8 cellular contexts compared by ENCODE assay signal in genomic region chr2:100422320-100422719, GRCh38. TPM values are rescaled to one million over a fixed set of nuclear protein-coding genes. Genes with fewer than 3 reads are reported as not detected.
DNase-seq lines count a peak whose midpoint lies in the region; ATAC-seq, FAIRE-seq and TF ChIP-seq lines count a peak whose summit lies in the region.

No MANE protein-coding gene starts in this region.

- peak; percentile 49 for FAIRE-seq in endothelial cell of umbilical vein (lab: Jason Lieb, UNC)

- DNase-seq in GM03348 (ENCODE audit: low spot score) (peak; percentile 70), NCI-H1694 treated with DMSO at 0.1 percent for 48 hours (lab: John Stamatoyannopoulos, UW) (peak; percentile 17), endothelial cell of umbilical vein (ENCODE audit: low read depth, low spot score) (peak; percentile 35), neural progenitor cell (ENCODE audit: low spot score) (peak; percentile 58), NCI-H2107 (lab: John Stamatoyannopoulos, UW) (no peak), NCI-H1436 treated with DMSO at 0.1 percent for 48 hours (lab: John Stamatoyannopoulos, UW) (no peak), lower leg skin (ENCODE audit: low spot score in 2 of 2) (no peak)

- no TSS peak for BruUV-seq in endothelial cell of umbilical vein (replicated peaks; lab: Mats Ljungman, UMichigan)

- no peak overlapping the region for H3K9ac ChIP-seq in endothelial cell of umbilical vein (replicated peaks; ENCODE audit: extremely low read depth, insufficient read depth, low read length)
- no peak overlapping the region for H3K9ac ChIP-seq in neural progenitor cell

- peaks cover 7% of the 10 kb centered on the region for H3F3A ChIP-seq in neural progenitor cell (ENCODE audit: low read depth)

- H3K4me2 ChIP-seq in endothelial cell of umbilical vein (ENCODE audit: insufficient read depth, low read length): no peak overlapping the region
- no peak overlapping the region for H3K4me2 ChIP-seq in neural progenitor cell

- H3K4me3 Mint-ChIP-seq in neural progenitor cell: no peak overlapping the region

- WGBS in lower leg skin, 2 donors: 87 to 91% methylated on average over 2 of the region's 2 CpGs

- CTCF ChIA-PET in endothelial cell of umbilical vein (lab: Charles Lee): interaction anchor here (0.7 to 2.6 kb wide), 14 partner anchors 10 to 181 kb away, joined by 3 to 12 read pairs (median 5); partner anchors contain the start of gene PDCL3

- H3K36me3 ChIP-seq in endothelial cell of umbilical vein (ENCODE audit: control insufficient read depth in 2 of 2, extremely low read depth in 1 of 2, insufficient read depth in 2 of 2, low read length in 2 of 2): no peaks in the 10 kb centered on the region
- H3K36me3 ChIP-seq in neural progenitor cell: no peaks in the 10 kb centered on the region

- no peaks in the 10 kb centered on the region for H3K9me1 ChIP-seq in endothelial cell of umbilical vein (replicated peaks; ENCODE audit: control insufficient read depth, extremely low read depth, insufficient read depth, low read length)

- no peaks in the 10 kb centered on the region for H3K9me3 Mint-ChIP-seq in neural progenitor cell

- TF ChIP-seq CTCF in endothelial cell of umbilical vein (IDR thresholded peaks at IDR 0.05; ENCODE audit: extremely low read depth in 1 of 2, insufficient read depth in 1 of 2, low read depth in 1 of 2, low read length in 2 of 2) (peak; percentile 39 to 68), neural progenitor cell (IDR thresholded peaks at IDR 0.05) (peak; percentile 62), lower leg skin (IDR thresholded peaks at IDR 0.05) (no peak)

- H4K20me1 ChIP-seq in endothelial cell of umbilical vein (replicated peaks; ENCODE audit: control insufficient read depth, extremely low read depth, insufficient read depth, low read length) (no peaks in the 10 kb centered on the region), neural progenitor cell (ENCODE audit: low read depth) (no peaks in the 10 kb centered on the region)

- TF ChIP-seq POLR2A in endothelial cell of umbilical vein (IDR thresholded peaks at IDR 0.05; ENCODE audit: low read depth, low read length) (no peak), lower leg skin (IDR thresholded peaks at IDR 0.05) (no peak)

- H2AFZ ChIP-seq in endothelial cell of umbilical vein (ENCODE audit: low read depth, low read length) (no peak overlapping the region), neural progenitor cell (replicated peaks) (no peak overlapping the region)

- H3K27me3 ChIP-seq in endothelial cell of umbilical vein (ENCODE audit: control insufficient read depth in 2 of 2, insufficient read depth in 2 of 2, low read length in 2 of 2) (peaks cover 0 to 5% of the 10 kb centered on the region in 2 experiments), neural progenitor cell (no peaks in the 10 kb centered on the region)

- H3K9me3 ChIP-seq in endothelial cell of umbilical vein (replicated peaks; ENCODE audit: control insufficient read depth, insufficient read depth, low read length) (no peaks in the 10 kb centered on the region), neural progenitor cell (ENCODE audit: low read depth) (no peaks in the 10 kb centered on the region)

- H3K4me1 Mint-ChIP-seq in neural progenitor cell: peaks cover 7% of the 10 kb centered on the region

- H3K27ac Mint-ChIP-seq in neural progenitor cell: no peak overlapping the region

- POLR2A ChIA-PET in endothelial cell of umbilical vein (lab: Charles Lee): no interaction called here

- no peaks in the 10 kb centered on the region for H3K36me3 Mint-ChIP-seq in neural progenitor cell

- dilution Hi-C loops in endothelial cell of umbilical vein (cut with MboI; ENCODE audit: extremely low pct_ligation_motif_present, low sequenced_read_pairs): no loop called here

- H3K27ac ChIP-seq in endothelial cell of umbilical vein (ENCODE audit: insufficient read depth, low read depth, low read length): no peak overlapping the region
- H3K27ac ChIP-seq in neural progenitor cell: no peak overlapping the region

- H3K79me2 ChIP-seq in endothelial cell of umbilical vein (ENCODE audit: control insufficient read depth, insufficient read depth, low read length) (no peaks in the 10 kb centered on the region), neural progenitor cell (ENCODE audit: low read depth) (no peaks in the 10 kb centered on the region)

- peaks cover 7% of the 10 kb centered on the region for H3K27me3 Mint-ChIP-seq in neural progenitor cell (ENCODE audit: insufficient read depth, low read depth)

- ATAC-seq in HG03108 (IDR thresholded peaks at IDR 0.05; ENCODE audit: unreplicated experiment): no peak

- H3K4me1 ChIP-seq in endothelial cell of umbilical vein (ENCODE audit: control insufficient read depth, extremely low read depth, insufficient read depth, low read length) (no peaks in the 10 kb centered on the region), neural progenitor cell (peaks cover 5% of the 10 kb centered on the region)

- intact Hi-C loops in endothelial cell of umbilical vein (cut with micrococcal nuclease): loop anchor here (10.0 kb wide), 2 partner anchors 142 to 562 kb away; partner anchors contain the start of gene PDCL3
- intact Hi-C loops in lower leg skin (cut with DNase I; ENCODE audit: low total_unique reads): no loop called here

- H3K4me3 ChIP-seq in endothelial cell of umbilical vein (replicated peaks in 1 of 3; ENCODE audit: insufficient read depth in 1 of 3, low read depth in 1 of 3, low read length in 3 of 3): no peak overlapping the region
- no peak overlapping the region for H3K4me3 ChIP-seq in neural progenitor cell
- H3K4me3 ChIP-seq in lower leg skin (ENCODE audit: low read depth, poor library complexity, severe bottlenecking): no peak overlapping the region

TF ChIP-seq in endothelial cell of umbilical vein, 7 proteins besides CTCF, POLR2A, EP300 and RAD21:
- no peak for TF ChIP-seq MYC (IDR thresholded peaks at IDR 0.05; ENCODE audit: low read depth, low read length)
- no peak for TF ChIP-seq JUN (IDR thresholded peaks at IDR 0.05; ENCODE audit: borderline replicate concordance, insufficient read depth, insufficient read length, low read depth)
- TF ChIP-seq EZH2 (IDR thresholded peaks at IDR 0.05; ENCODE audit: borderline replicate concordance, low read depth, low read length, severe bottlenecking): no peak
- no peak for TF ChIP-seq GATA2 (IDR thresholded peaks at IDR 0.05; ENCODE audit: insufficient read depth, insufficient read length, low read depth, low read length)
- TF ChIP-seq POLR2AphosphoS5 (IDR thresholded peaks at IDR 0.05; ENCODE audit: insufficient read depth, low read depth, low read length): no peak
- TF ChIP-seq FOS (IDR thresholded peaks at IDR 0.05; ENCODE audit: borderline replicate concordance, insufficient read depth, low read length): no peak
- TF ChIP-seq, protein P1, sequence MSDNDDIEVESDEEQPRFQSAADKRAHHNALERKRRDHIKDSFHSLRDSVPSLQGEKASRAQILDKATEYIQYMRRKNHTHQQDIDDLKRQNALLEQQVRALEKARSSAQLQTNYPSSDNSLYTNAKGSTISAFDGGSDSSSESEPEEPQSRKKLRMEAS (IDR thresholded peaks at IDR 0.05; ENCODE audit: insufficient read depth, insufficient read length): no peak

RNA-seq across cellular contexts. Expression of gene CHST10, which starts 4.9 kb away (rescaled TPM):
- total RNA-seq in endothelial cell of umbilical vein (12.3 and 13.1 TPM in 2 replicates), neural progenitor cell (ENCODE audit: low replicate concordance) (27.3 and 28.1 TPM in 2 replicates), lower leg skin (1 to 10 TPM in 2 of 4 donors, under 1 TPM in 2; 0.66 to 5.5 (median 2.4) TPM)
- polyA plus RNA-seq in endothelial cell of umbilical vein: 10.8 and 11.1 TPM in 2 replicates
- 12.4 and 15.7 TPM in 2 replicates for polyA plus RNA-seq in endothelial cell of umbilical vein (2011; cell fraction: cytosol; rRNA removed)
- polyA plus RNA-seq in endothelial cell of umbilical vein (2011; cell fraction: nucleus; rRNA removed): 18.2 and 21.3 TPM in 2 replicates
- 12.8 and 13.7 TPM in 2 replicates for polyA plus RNA-seq in endothelial cell of umbilical vein (2012)
- polyA minus RNA-seq in endothelial cell of umbilical vein: 15.3 and 23.4 TPM in 2 replicates
- 3.1 TPM for polyA minus RNA-seq in endothelial cell of umbilical vein (2011; cell fraction: cytosol; rRNA and poly(A)+ RNA removed)
- polyA minus RNA-seq in endothelial cell of umbilical vein (2011; cell fraction: nucleus; rRNA and poly(A)+ RNA removed): 9.2 and 10.8 TPM in 2 replicates

RNA-seq across cellular contexts. Expression of gene NMS, which starts 48.0 kb away (rescaled TPM):
- total RNA-seq in endothelial cell of umbilical vein (not detected in 2 replicates), neural progenitor cell (ENCODE audit: low replicate concordance) (not detected in 2 replicates), lower leg skin (not detected)
- not detected in 2 replicates for polyA plus RNA-seq in endothelial cell of umbilical vein
- not detected in 2 replicates for polyA plus RNA-seq in endothelial cell of umbilical vein (2011; cell fraction: cytosol; rRNA removed)
- not detected in 2 replicates for polyA plus RNA-seq in endothelial cell of umbilical vein (2011; cell fraction: nucleus; rRNA removed)
- not detected in 2 replicates for polyA plus RNA-seq in endothelial cell of umbilical vein (2012)
- polyA minus RNA-seq in endothelial cell of umbilical vein: not detected in 2 replicates
- not detected for polyA minus RNA-seq in endothelial cell of umbilical vein (2011; cell fraction: cytosol; rRNA and poly(A)+ RNA removed)
- polyA minus RNA-seq in endothelial cell of umbilical vein (2011; cell fraction: nucleus; rRNA and poly(A)+ RNA removed): not detected in 2 replicates

Comparison
In these comparisons a context has a peak if more than half of its experiments do, and no peak if none do; other contexts are left out.
1. DNase-seq: peak in GM03348 (single experiment), NCI-H1694 treated with DMSO at 0.1 percent for 48 hours (single experiment), endothelial cell of umbilical vein (single experiment) and neural progenitor cell (single experiment); none in NCI-H2107 (single experiment), NCI-H1436 treated with DMSO at 0.1 percent for 48 hours (single experiment) and lower leg skin (0 of 2).
2. CTCF ChIP-seq: peak in endothelial cell of umbilical vein (2 of 2) and neural progenitor cell (single experiment); none in lower leg skin (0 of 3).